Comparison of ENCODE assay signal across 12 cellular contexts in the genomic region with DNA sequence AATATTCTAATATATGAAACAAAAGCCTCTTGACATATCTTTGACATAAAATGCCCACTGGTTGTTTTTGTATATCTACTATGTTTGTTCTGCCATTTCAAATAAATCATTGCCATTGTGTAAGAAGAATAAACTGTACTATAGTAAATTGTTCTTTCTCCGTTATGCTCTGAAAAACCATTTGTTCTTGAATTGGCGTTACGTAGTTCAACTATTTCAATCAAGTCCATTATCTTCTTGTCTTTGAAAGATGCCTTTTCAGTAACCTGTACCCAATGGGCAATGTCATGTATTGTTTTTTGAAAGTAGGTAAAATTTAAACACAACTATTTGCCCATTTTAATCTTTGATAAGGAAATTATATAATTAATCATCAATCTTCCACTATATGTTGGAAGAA.
DNase-seq lines count a peak whose midpoint lies in the region; ATAC-seq and TF ChIP-seq lines count a peak whose summit lies in the region.
"Had no signal": no experiment of that assay in that cellular context is flagged by ENCODE, and none has a peak within 500 bp of the region (broad histone marks: within the 10 kb centered on the region; RNA-seq: fewer than 3 reads in every experiment).

No MANE protein-coding gene starts in this region.

- TF ChIP-seq CTCF in retinal pigment epithelial cell (conservative IDR thresholded peaks at IDR 0.05; ENCODE audit: low read depth, low read length) (no peak), vagina (IDR thresholded peaks at IDR 0.05) (no peak), CD14-positive monocyte (IDR thresholded peaks at IDR 0.05) (no peak)

- peak overlapping the region; percentile 63 for H3K4me3 ChIP-seq in retinal pigment epithelial cell (ENCODE audit: low read length)
- H3K4me3 ChIP-seq in vagina = no peak overlapping the region

- no peaks in the 10 kb centered on the region for H3K27me3 Mint-ChIP-seq in CD14-positive monocyte (ENCODE audit: low read depth in 3 of 3)
- H3K27me3 Mint-ChIP-seq: naive B cell had no signal

- intact Hi-C loops in vagina (cut with DNase I) (no loop called here), CD14-positive monocyte (cut with micrococcal nuclease) (no loop called here)

- DNase-seq in G401 (ENCODE audit: low spot score) = peak; percentile 59
- DNase-seq in NCI-H2227 treated with DMSO at 0.1 percent for 48 hours (lab: John Stamatoyannopoulos, UW) = peak; percentile 46
- DNase-seq in retinal pigment epithelial cell (ENCODE audit: low read depth) = no peak
- no peak for DNase-seq in vagina (ENCODE audit: extremely low spot score in 2 of 2)
- no peak for DNase-seq in CD14-positive monocyte (ENCODE audit: low spot score)
- DNase-seq: activated CD4-positive, alpha-beta T cell treated with anti-CD3 and anti-CD28 coated beads for 1 hour; KG1; naive B cell; stimulated activated CD4-positive, alpha-beta T cell treated with anti-CD3 and anti-CD28 coated beads, Interleukin-4, amount 100 ng/mL, for 24 hours had no signal

- peaks cover 9% of the 10 kb centered on the region for H3K4me1 ChIP-seq in vagina

- no peaks in the 10 kb centered on the region for H3K9me3 Mint-ChIP-seq in CD14-positive monocyte
- H3K9me3 Mint-ChIP-seq: naive B cell had no signal

- H3K27ac Mint-ChIP-seq in CD14-positive monocyte = peak overlapping the region in 3 of 7 donors; percentile 19 to 46 (median 40)

- no peak for ATAC-seq in HG03045 (IDR thresholded peaks at IDR 0.05; ENCODE audit: unreplicated experiment)

- TF ChIP-seq POLR2A in vagina (IDR thresholded peaks at IDR 0.05) = no peak

- H3K4me1 Mint-ChIP-seq in CD14-positive monocyte = peaks cover 35% of the 10 kb centered on the region

- no peaks in the 10 kb centered on the region for H3K36me3 ChIP-seq in vagina
- H3K36me3 ChIP-seq: ascending aorta had no signal

- H3K27ac ChIP-seq in cingulate gyrus (ENCODE audit: low read depth, low read length) (peak overlapping the region; percentile 89), vagina (no peak overlapping the region)
- H3K27ac ChIP-seq: ascending aorta had no signal

- no peaks in the 10 kb centered on the region for H3K9me3 ChIP-seq in vagina
- H3K9me3 ChIP-seq: ascending aorta had no signal

- peak overlapping the region in 1 of 2 donors; percentile 72 for H3K4me3 Mint-ChIP-seq in CD14-positive monocyte

- H3K36me3 Mint-ChIP-seq in CD14-positive monocyte = peaks cover 0 to 4% of the 10 kb centered on the region in 2 donors
- H3K36me3 Mint-ChIP-seq: naive B cell had no signal

- H3K27me3 ChIP-seq in vagina = no peaks in the 10 kb centered on the region
- H3K27me3 ChIP-seq: ascending aorta had no signal

- in situ Hi-C loops in G401 (cut with HindIII; ENCODE audit: low sequenced_read_pairs) = no loop called here

Comparison
In these comparisons a context has a peak if more than half of its experiments do, and no peak if none do; other contexts are left out.
1. DNase-seq: peak in G401 (single experiment) and NCI-H2227 treated with DMSO at 0.1 percent for 48 hours (single experiment); none in retinal pigment epithelial cell (single experiment), vagina (0 of 2) and CD14-positive monocyte (single experiment).